ENCODE assay signal across 25 cellular contexts in genomic region chr20:15682690-15683089, GRCh38.
"Had no signal": no experiment of that assay in that cellular context is flagged by ENCODE, and none has a peak within 500 bp of the region (broad histone marks: within the 10 kb centered on the region; RNA-seq: fewer than 3 reads in every experiment).

No MANE protein-coding gene starts in this region.

- H3K4me3 ChIP-seq: body of pancreas, dorsolateral prefrontal cortex, esophagus muscularis mucosa, heart right ventricle, left ventricle myocardium inferior, neural progenitor cell, ovary, prostate gland, right atrium auricular region, upper lobe of left lung had no signal

- H3K4me2 ChIP-seq: neural progenitor cell had no signal

- H3K36me3 ChIP-seq: esophagus muscularis mucosa, heart right ventricle, left ventricle myocardium inferior, neural progenitor cell, ovary, prostate gland, right atrium auricular region, upper lobe of left lung had no signal

- DNase-seq: activated B cell treated with CpG ODN at 0.5 μM for 24 hours; activated CD4-positive, alpha-beta T cell treated with anti-CD3 and anti-CD28 coated beads for 36 hours; activated CD4-positive, alpha-beta T cell treated with anti-CD3 and anti-CD28 coated beads, Interleukin-2, amount 50 U/mL, for 4 hours; activated CD8-positive, alpha-beta memory T cell treated with anti-CD3 and anti-CD28 coated beads, Interleukin-2, amount 50 U/mL, for 48 hours; activated naive CD4-positive, alpha-beta T cell treated with anti-CD3 and anti-CD28 coated beads for 36 hours; activated naive CD8-positive, alpha-beta T cell treated with anti-CD3 and anti-CD28 coated beads, Interleukin-2, amount 10 ng/mL, durations not matched to agents 7 days and 5 days; activated T-cell treated with anti-CD3 and anti-CD28 coated beads, Interleukin-2, amount 50 U/mL, for 48 hours; body of pancreas; dorsolateral prefrontal cortex; effector memory CD8-positive, alpha-beta T cell; heart right ventricle; left ventricle myocardium inferior; mammary epithelial cell; naive thymus-derived CD8-positive, alpha-beta T cell; ovary; stimulated activated CD4-positive, alpha-beta T cell treated with anti-CD3 and anti-CD28 coated beads, Interleukin-12 subunit alpha, Interleukin-12 subunit beta, amount 100 ng/mL, for 4 hours; stimulated activated CD4-positive, alpha-beta T cell treated with anti-CD3 and anti-CD28 coated beads, Interleukin-4, amount 100 ng/mL, for 4 hours; stimulated activated naive CD8-positive, alpha-beta T cell treated with anti-CD3 and anti-CD28 coated beads, Interleukin-15, Interleukin-2, amounts not matched to agents 100 U/mL and 50 U/mL, for 24 hours; SW 1271; T-helper 17 cell; upper lobe of left lung had no signal

- H3K9me3 ChIP-seq: body of pancreas, esophagus muscularis mucosa, heart right ventricle, left ventricle myocardium inferior, ovary, prostate gland, right atrium auricular region, upper lobe of left lung had no signal

- H3K9ac ChIP-seq: neural progenitor cell had no signal

- H3K4me1 ChIP-seq: body of pancreas, esophagus muscularis mucosa, heart right ventricle, left ventricle myocardium inferior, neural progenitor cell, prostate gland, right atrium auricular region, upper lobe of left lung had no signal

- H3K27ac ChIP-seq: body of pancreas, dorsolateral prefrontal cortex, esophagus muscularis mucosa, heart right ventricle, left ventricle myocardium inferior, neural progenitor cell, ovary, prostate gland, right atrium auricular region, upper lobe of left lung had no signal

- H3K27me3 ChIP-seq: body of pancreas, dorsolateral prefrontal cortex, esophagus muscularis mucosa, heart right ventricle, neural progenitor cell, ovary, right atrium auricular region, upper lobe of left lung had no signal

- ATAC-seq: activated CD4-positive, alpha-beta T cell treated with anti-CD3 and anti-CD28 coated beads for 36 hours; body of pancreas; effector memory CD8-positive, alpha-beta T cell; heart right ventricle; naive thymus-derived CD8-positive, alpha-beta T cell; stimulated activated naive CD8-positive, alpha-beta T cell treated with anti-CD3 and anti-CD28 coated beads, Interleukin-15, Interleukin-2, amounts not matched to agents 100 U/mL and 50 U/mL, for 24 hours; T-helper 17 cell had no signal
